1 cellular context compared by ENCODE assay signal in the genomic region with DNA sequence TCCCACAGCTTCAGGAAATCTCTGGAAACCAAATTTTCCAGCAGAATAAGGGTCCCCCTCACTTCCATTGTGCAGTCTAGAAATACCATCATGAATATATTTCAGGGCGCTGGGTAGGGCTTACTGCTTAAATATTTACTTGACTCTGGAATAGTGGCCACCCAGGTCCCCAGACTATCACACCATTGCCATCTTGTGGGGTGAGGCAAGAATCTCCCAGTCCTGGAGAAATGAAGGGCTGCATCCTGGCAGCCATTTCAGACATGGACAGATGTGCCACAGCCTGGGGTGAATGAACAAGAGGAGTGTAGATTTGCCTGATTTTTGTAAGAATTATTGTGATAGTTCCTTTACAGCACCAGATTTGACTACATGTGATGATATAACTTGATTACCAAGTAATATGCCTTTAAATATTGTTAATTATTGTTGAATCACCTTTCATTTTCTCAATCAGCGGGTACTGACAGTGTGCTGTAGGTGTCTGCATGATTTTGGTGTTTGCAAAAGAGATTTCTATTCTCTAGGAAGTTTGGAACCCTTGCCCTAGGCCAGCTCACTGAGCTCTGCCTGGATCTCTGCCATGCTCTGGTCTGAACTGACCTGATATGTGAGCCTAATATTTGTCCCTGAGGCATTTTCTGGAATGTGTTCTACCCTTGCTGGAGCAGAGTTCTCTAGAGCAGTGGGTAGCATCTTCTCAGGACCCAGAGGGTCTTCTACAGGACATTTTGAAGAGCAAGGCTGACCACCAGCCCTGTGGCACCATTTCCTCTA.
TF ChIP-seq lines count a peak whose summit lies in the region.

No MANE protein-coding gene starts in this region.

TF ChIP-seq in Ishikawa, 13 proteins besides CTCF, POLR2A, EP300 and RAD21 (continued from another document):
- TF ChIP-seq, protein P1, sequence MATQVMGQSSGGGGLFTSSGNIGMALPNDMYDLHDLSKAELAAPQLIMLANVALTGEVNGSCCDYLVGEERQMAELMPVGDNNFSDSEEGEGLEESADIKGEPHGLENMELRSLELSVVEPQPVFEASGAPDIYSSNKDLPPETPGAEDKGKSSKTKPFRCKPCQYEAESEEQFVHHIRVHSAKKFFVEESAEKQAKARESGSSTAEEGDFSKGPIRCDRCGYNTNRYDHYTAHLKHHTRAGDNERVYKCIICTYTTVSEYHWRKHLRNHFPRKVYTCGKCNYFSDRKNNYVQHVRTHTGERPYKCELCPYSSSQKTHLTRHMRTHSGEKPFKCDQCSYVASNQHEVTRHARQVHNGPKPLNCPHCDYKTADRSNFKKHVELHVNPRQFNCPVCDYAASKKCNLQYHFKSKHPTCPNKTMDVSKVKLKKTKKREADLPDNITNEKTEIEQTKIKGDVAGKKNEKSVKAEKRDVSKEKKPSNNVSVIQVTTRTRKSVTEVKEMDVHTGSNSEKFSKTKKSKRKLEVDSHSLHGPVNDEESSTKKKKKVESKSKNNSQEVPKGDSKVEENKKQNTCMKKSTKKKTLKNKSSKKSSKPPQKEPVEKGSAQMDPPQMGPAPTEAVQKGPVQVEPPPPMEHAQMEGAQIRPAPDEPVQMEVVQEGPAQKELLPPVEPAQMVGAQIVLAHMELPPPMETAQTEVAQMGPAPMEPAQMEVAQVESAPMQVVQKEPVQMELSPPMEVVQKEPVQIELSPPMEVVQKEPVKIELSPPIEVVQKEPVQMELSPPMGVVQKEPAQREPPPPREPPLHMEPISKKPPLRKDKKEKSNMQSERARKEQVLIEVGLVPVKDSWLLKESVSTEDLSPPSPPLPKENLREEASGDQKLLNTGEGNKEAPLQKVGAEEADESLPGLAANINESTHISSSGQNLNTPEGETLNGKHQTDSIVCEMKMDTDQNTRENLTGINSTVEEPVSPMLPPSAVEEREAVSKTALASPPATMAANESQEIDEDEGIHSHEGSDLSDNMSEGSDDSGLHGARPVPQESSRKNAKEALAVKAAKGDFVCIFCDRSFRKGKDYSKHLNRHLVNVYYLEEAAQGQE (IDR thresholded peaks at IDR 0.05; ENCODE audit: low read depth), result no peak
- no peak for TF ChIP-seq TEAD4 (IDR thresholded peaks at IDR 0.05)
